ENCODE assay signal across 1 cellular context in the genomic region with DNA sequence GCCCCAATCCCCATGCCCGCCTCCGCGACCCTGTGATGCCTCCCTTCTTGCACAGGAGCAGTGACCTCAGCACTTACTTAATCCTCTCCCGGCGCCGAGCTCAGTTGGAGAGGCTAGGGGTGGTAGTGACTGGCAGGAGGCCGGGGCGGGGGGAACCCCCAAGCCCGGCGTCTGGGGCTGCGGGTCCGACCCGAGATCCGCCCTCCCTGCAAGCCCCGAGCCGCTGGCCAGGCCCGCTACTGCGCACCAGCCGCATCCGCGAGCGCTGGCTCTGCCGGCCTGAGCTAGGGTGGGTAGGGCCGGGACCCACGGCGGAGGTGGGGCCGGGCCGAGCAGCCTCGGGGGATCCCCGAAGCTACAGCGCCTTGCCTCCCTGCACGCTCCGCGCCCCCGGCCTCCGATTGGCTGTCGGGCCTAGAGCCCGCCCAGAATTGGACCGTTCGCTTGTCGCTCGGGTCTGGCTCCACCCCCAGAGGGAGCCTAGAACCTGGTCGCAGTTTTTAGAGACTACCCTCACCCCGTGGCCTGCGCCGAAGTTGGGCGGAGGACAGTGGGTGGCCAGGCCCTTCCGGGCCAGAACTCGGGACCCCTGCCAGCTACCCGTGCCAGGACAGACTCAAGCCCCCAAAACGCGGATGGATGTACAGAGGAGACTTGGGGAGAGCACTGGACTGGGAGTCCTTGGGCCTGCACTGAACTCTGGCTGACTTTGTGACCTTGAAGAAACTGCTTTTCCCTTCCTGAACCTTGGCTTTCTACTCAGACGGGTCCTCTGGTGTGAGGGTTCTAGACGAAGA.
TF ChIP-seq lines count a peak whose summit lies in the region.

A gene (minus strand): TSS at position 362 of the 797 bp plus-strand sequence. CDS start 2,048 bp downstream, outside the sequence.

TF ChIP-seq in K562, 482 proteins besides CTCF, POLR2A, EP300 and RAD21 (continued from another document and continues in another):
- TF ChIP-seq, protein P1, sequence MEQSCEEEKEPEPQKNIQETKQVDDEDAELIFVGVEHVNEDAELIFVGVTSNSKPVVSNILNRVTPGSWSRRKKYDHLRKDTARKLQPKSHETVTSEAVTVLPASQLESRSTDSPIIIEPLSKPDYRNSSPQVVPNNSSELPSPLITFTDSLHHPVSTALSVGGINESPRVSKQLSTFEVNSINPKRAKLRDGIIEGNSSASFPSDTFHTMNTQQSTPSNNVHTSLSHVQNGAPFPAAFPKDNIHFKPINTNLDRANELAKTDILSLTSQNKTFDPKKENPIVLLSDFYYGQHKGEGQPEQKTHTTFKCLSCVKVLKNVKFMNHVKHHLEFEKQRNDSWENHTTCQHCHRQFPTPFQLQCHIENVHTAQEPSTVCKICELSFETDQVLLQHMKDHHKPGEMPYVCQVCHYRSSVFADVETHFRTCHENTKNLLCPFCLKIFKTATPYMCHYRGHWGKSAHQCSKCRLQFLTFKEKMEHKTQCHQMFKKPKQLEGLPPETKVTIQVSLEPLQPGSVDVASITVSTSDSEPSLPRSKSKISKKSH (CRISPR knock-in tag; IDR thresholded peaks at IDR 0.05) = no peak
- no peak for TF ChIP-seq ZNF224 (CRISPR knock-in tag; IDR thresholded peaks at IDR 0.05)
- no peak for TF ChIP-seq SRSF9 (IDR thresholded peaks at IDR 0.05; ENCODE audit: borderline replicate concordance, low read depth, low read length)
- TF ChIP-seq, protein P2, sequence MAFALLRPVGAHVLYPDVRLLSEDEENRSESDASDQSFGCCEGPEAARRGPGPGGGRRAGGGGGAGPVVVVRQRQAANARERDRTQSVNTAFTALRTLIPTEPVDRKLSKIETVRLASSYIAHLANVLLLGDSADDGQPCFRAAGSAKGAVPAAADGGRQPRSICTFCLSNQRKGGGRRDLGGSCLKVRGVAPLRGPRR (CRISPR knock-in tag; IDR thresholded peaks at IDR 0.05) = no peak
- TF ChIP-seq NCOA4 (IDR thresholded peaks at IDR 0.05; ENCODE audit: partially characterized antibody) = no peak
- no peak for TF ChIP-seq TEAD2 (tag; IDR thresholded peaks at IDR 0.05)
- TF ChIP-seq ZNF140 (CRISPR knock-in tag; IDR thresholded peaks at IDR 0.05) = no peak
- TF ChIP-seq ZNF134 (CRISPR knock-in tag; conservative IDR thresholded peaks at IDR 0.05) = no peak
- TF ChIP-seq, protein P3, sequence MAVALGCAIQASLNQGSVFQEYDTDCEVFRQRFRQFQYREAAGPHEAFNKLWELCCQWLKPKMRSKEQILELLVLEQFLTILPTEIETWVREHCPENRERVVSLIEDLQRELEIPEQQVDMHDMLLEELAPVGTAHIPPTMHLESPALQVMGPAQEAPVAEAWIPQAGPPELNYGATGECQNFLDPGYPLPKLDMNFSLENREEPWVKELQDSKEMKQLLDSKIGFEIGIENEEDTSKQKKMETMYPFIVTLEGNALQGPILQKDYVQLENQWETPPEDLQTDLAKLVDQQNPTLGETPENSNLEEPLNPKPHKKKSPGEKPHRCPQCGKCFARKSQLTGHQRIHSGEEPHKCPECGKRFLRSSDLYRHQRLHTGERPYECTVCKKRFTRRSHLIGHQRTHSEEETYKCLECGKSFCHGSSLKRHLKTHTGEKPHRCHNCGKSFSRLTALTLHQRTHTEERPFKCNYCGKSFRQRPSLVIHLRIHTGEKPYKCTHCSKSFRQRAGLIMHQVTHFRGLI (CRISPR knock-in tag; IDR thresholded peaks at IDR 0.05) = no peak
- TF ChIP-seq ZFP1 (CRISPR knock-in tag; IDR thresholded peaks at IDR 0.05) = no peak
- no peak for TF ChIP-seq GABPB2 (CRISPR knock-in tag; conservative IDR thresholded peaks at IDR 0.05)
- no peak for TF ChIP-seq SETDB1 (IDR thresholded peaks at IDR 0.05; ENCODE audit: low read length)
- no peak for TF ChIP-seq DIDO1 (tag; IDR thresholded peaks at IDR 0.05; ENCODE audit: low read depth)
- TF ChIP-seq CBFA2T3 (IDR thresholded peaks at IDR 0.05) = no peak
- TF ChIP-seq, protein P4, sequence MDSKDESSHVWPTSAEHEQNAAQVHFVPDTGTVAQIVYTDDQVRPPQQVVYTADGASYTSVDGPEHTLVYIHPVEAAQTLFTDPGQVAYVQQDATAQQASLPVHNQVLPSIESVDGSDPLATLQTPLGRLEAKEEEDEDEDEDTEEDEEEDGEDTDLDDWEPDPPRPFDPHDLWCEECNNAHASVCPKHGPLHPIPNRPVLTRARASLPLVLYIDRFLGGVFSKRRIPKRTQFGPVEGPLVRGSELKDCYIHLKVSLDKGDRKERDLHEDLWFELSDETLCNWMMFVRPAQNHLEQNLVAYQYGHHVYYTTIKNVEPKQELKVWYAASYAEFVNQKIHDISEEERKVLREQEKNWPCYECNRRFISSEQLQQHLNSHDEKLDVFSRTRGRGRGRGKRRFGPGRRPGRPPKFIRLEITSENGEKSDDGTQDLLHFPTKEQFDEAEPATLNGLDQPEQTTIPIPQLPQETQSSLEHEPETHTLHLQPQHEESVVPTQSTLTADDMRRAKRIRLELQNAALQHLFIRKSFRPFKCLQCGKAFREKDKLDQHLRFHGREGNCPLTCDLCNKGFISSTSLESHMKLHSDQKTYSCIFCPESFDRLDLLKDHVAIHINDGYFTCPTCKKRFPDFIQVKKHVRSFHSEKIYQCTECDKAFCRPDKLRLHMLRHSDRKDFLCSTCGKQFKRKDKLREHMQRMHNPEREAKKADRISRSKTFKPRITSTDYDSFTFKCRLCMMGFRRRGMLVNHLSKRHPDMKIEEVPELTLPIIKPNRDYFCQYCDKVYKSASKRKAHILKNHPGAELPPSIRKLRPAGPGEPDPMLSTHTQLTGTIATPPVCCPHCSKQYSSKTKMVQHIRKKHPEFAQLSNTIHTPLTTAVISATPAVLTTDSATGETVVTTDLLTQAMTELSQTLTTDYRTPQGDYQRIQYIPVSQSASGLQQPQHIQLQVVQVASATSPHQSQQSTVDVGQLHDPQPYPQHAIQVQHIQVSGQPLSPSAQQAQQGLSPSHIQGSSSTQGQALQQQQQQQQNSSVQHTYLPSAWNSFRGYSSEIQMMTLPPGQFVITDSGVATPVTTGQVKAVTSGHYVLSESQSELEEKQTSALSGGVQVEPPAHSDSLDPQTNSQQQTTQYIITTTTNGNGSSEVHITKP (IDR thresholded peaks at IDR 0.05; ENCODE audit: partially characterized antibody) = no peak
- no peak; the same call in 1 of the 2 replicates for TF ChIP-seq KAT7 (CRISPR knock-in tag; IDR thresholded peaks at IDR 0.05; ENCODE audit: borderline replicate concordance)
- TF ChIP-seq RUNX1 (IDR thresholded peaks at IDR 0.05; ENCODE audit: low read depth) = no peak
- no peak for TF ChIP-seq FOXP1 (CRISPR knock-in tag; IDR thresholded peaks at IDR 0.05)
- no peak for TF ChIP-seq ZNF197 (CRISPR knock-in tag; IDR thresholded peaks at IDR 0.05; ENCODE audit: low read depth)
- TF ChIP-seq GATAD2B (IDR thresholded peaks at IDR 0.05; ENCODE audit: borderline replicate concordance) = no peak
- no peak for TF ChIP-seq ZEB2 (IDR thresholded peaks at IDR 0.05)
- TF ChIP-seq, protein P5, sequence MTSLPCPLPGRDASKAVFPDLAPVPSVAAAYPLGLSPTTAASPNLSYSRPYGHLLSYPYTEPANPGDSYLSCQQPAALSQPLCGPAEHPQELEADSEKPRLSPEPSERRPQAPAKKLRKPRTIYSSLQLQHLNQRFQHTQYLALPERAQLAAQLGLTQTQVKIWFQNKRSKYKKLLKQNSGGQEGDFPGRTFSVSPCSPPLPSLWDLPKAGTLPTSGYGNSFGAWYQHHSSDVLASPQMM (CRISPR knock-in tag; IDR thresholded peaks at IDR 0.05) = no peak
- TF ChIP-seq YY1 (IDR thresholded peaks at IDR 0.05; ENCODE audit: borderline replicate concordance in 1 of 3, control insufficient read depth in 1 of 3, extremely low read depth in 1 of 3, insufficient read depth in 3 of 3, insufficient read length in 1 of 3, insufficient replicate concordance in 2 of 3, low read depth in 1 of 3, low read length in 2 of 3) = no peak
- TF ChIP-seq ELF2 (CRISPR knock-in tag; IDR thresholded peaks at IDR 0.05) = no peak
- no peak for TF ChIP-seq GABPA (tag; conservative IDR thresholded peaks at IDR 0.05; ENCODE audit: low read depth)
- TF ChIP-seq CHD4 (IDR thresholded peaks at IDR 0.05; ENCODE audit: insufficient read depth, insufficient replicate concordance, low read depth, low read length, poor library complexity, severe bottlenecking) = peak; percentile 39
- TF ChIP-seq ETS2 (tag; IDR thresholded peaks at IDR 0.05; ENCODE audit: borderline replicate concordance, poor library complexity, severe bottlenecking) = no peak
- TF ChIP-seq, protein P6, sequence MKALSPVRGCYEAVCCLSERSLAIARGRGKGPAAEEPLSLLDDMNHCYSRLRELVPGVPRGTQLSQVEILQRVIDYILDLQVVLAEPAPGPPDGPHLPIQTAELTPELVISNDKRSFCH (CRISPR knock-in tag; IDR thresholded peaks at IDR 0.05) = no peak
- TF ChIP-seq, protein P6 (tag; IDR thresholded peaks at IDR 0.05) = no peak
- peak; percentile 71 to 76 for TF ChIP-seq NRF1 (conservative IDR thresholded peaks at IDR 0.05 in 1 of 2, IDR thresholded peaks at IDR 0.05 in 1 of 2)
- TF ChIP-seq GATAD2A (IDR thresholded peaks at IDR 0.05) = no peak
- TF ChIP-seq SRSF1 (IDR thresholded peaks at IDR 0.05; ENCODE audit: low read depth, low read length) = no peak
- TF ChIP-seq ZNF79 (CRISPR knock-in tag; IDR thresholded peaks at IDR 0.05; ENCODE audit: low read depth) = no peak
- no peak for TF ChIP-seq PRPF4 (IDR thresholded peaks at IDR 0.05; ENCODE audit: insufficient read depth, low read depth, low read length, poor library complexity, severe bottlenecking)
- no peak; a peak in 1 of 3 replicates for TF ChIP-seq CBX3 (IDR thresholded peaks at IDR 0.05; ENCODE audit: borderline replicate concordance in 1 of 2, low read length in 2 of 2)
- TF ChIP-seq TAF15 (IDR thresholded peaks at IDR 0.05; ENCODE audit: low read depth, low read length) = no peak
- no peak for TF ChIP-seq MYNN (IDR thresholded peaks at IDR 0.05)
- no peak for TF ChIP-seq MYNN (CRISPR knock-in tag; IDR thresholded peaks at IDR 0.05)
- TF ChIP-seq RBM17 (IDR thresholded peaks at IDR 0.05; ENCODE audit: borderline replicate concordance, low read depth, low read length) = no peak
- TF ChIP-seq TCF7L2 (IDR thresholded peaks at IDR 0.05; ENCODE audit: low read depth, low read length) = no peak
- TF ChIP-seq POLR2AphosphoS2 (IDR thresholded peaks at IDR 0.05; ENCODE audit: low read length) = no peak
- no peak for TF ChIP-seq ZSCAN29 (IDR thresholded peaks at IDR 0.05)
- TF ChIP-seq, protein P7, sequence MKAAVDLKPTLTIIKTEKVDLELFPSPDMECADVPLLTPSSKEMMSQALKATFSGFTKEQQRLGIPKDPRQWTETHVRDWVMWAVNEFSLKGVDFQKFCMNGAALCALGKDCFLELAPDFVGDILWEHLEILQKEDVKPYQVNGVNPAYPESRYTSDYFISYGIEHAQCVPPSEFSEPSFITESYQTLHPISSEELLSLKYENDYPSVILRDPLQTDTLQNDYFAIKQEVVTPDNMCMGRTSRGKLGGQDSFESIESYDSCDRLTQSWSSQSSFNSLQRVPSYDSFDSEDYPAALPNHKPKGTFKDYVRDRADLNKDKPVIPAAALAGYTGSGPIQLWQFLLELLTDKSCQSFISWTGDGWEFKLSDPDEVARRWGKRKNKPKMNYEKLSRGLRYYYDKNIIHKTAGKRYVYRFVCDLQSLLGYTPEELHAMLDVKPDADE (conservative IDR thresholded peaks at IDR 0.05; ENCODE audit: control insufficient read depth, low read depth, low read length) = no peak
- TF ChIP-seq ETV1 (tag; conservative IDR thresholded peaks at IDR 0.05; ENCODE audit: low read depth) = no peak
- TF ChIP-seq CREB1 (IDR thresholded peaks at IDR 0.05) = no peak
- 0 out of 2 replicates have a peak, but pooled peaks have one; percentile 20 for TF ChIP-seq CREB1 (CRISPR knock-in tag; IDR thresholded peaks at IDR 0.05)
- TF ChIP-seq HNRNPLL (IDR thresholded peaks at IDR 0.05; ENCODE audit: low read depth, low read length, poor library complexity, severe bottlenecking) = no peak
- peak; percentile 94 for TF ChIP-seq BCOR (IDR thresholded peaks at IDR 0.05)
- TF ChIP-seq TAF7 (tag; IDR thresholded peaks at IDR 0.05) = no peak
- no peak for TF ChIP-seq TCFL5 (CRISPR knock-in tag; conservative IDR thresholded peaks at IDR 0.05)
- TF ChIP-seq IRF2 (CRISPR knock-in tag; IDR thresholded peaks at IDR 0.05) = no peak
- TF ChIP-seq, protein P8, sequence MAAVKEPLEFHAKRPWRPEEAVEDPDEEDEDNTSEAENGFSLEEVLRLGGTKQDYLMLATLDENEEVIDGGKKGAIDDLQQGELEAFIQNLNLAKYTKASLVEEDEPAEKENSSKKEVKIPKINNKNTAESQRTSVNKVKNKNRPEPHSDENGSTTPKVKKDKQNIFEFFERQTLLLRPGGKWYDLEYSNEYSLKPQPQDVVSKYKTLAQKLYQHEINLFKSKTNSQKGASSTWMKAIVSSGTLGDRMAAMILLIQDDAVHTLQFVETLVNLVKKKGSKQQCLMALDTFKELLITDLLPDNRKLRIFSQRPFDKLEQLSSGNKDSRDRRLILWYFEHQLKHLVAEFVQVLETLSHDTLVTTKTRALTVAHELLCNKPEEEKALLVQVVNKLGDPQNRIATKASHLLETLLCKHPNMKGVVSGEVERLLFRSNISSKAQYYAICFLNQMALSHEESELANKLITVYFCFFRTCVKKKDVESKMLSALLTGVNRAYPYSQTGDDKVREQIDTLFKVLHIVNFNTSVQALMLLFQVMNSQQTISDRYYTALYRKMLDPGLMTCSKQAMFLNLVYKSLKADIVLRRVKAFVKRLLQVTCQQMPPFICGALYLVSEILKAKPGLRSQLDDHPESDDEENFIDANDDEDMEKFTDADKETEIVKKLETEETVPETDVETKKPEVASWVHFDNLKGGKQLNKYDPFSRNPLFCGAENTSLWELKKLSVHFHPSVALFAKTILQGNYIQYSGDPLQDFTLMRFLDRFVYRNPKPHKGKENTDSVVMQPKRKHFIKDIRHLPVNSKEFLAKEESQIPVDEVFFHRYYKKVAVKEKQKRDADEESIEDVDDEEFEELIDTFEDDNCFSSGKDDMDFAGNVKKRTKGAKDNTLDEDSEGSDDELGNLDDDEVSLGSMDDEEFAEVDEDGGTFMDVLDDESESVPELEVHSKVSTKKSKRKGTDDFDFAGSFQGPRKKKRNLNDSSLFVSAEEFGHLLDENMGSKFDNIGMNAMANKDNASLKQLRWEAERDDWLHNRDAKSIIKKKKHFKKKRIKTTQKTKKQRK (IDR thresholded peaks at IDR 0.05; ENCODE audit: borderline replicate concordance, low read depth, low read length) = no peak
- TF ChIP-seq RBM15 (IDR thresholded peaks at IDR 0.05; ENCODE audit: insufficient read depth, low read length) = no peak
- no peak for TF ChIP-seq ZBTB8A (IDR thresholded peaks at IDR 0.05; ENCODE audit: partially characterized antibody)
- TF ChIP-seq TRIM28 (IDR thresholded peaks at IDR 0.05) = no peak
- no peak for TF ChIP-seq ARID2 (IDR thresholded peaks at IDR 0.05)
- no peak for TF ChIP-seq POLR2AphosphoS5 (IDR thresholded peaks at IDR 0.05; ENCODE audit: control insufficient read depth, insufficient read depth, low read depth, low read length)
- no peak for TF ChIP-seq SMARCB1 (IDR thresholded peaks at IDR 0.05; ENCODE audit: insufficient read length, low read depth)
- TF ChIP-seq EZH2 (IDR thresholded peaks at IDR 0.05; ENCODE audit: borderline replicate concordance, low read depth, low read length) = no peak
- no peak for TF ChIP-seq E2F3 (CRISPR knock-in tag; IDR thresholded peaks at IDR 0.05)
- no peak for TF ChIP-seq ATF1 (CRISPR knock-in tag; IDR thresholded peaks at IDR 0.05)
- TF ChIP-seq ATF1 (tag; IDR thresholded peaks at IDR 0.05) = peak; percentile 47
- TF ChIP-seq ASH1L (IDR thresholded peaks at IDR 0.05; ENCODE audit: borderline replicate concordance, low read depth, partially characterized antibody) = peak; percentile 83
